In the genomic region with DNA sequence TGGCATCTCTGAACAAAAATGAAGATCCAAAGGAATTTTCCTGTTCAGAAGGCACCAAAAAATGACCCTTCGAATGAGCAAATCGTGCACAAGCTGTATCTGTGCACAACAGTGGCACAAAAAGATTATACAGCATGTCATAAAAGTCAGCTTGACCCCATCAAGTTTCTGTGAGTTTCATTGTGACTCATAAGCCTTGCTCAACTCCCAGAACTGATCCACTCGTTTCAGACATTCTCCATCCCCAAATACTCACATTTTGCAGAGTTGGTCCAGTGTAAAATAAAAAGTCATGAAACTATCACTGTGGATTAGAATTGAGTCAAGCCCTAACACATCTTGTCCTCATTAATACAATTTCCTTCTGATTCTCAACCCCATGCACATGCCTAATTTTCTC, we compare ENCODE assay signal across 17 cellular contexts.
DNase-seq lines count a peak whose midpoint lies in the region; ATAC-seq and TF ChIP-seq lines count a peak whose summit lies in the region.
"Had no signal": no experiment of that assay in that cellular context is flagged by ENCODE, and none has a peak within 500 bp of the region (broad histone marks: within the 10 kb centered on the region; RNA-seq: fewer than 3 reads in every experiment).

No MANE protein-coding gene starts in this region.

- no peak overlapping the region for H3K4me2 ChIP-seq in fibroblast of lung (ENCODE audit: extremely low read depth, insufficient read depth, low read length)

- H3K27ac ChIP-seq in fibroblast of lung (ENCODE audit: insufficient read depth, low read length) (no peak overlapping the region), esophagus muscularis mucosa (replicated peaks in 1 of 4) (no peak overlapping the region)
- H3K27ac ChIP-seq: RWPE1, SJCRH30 had no signal

- no peaks in the 10 kb centered on the region for H4K20me1 ChIP-seq in fibroblast of lung (ENCODE audit: control insufficient read depth, extremely low read depth, insufficient read depth, low read length)

- no peak overlapping the region for H3K9ac ChIP-seq in fibroblast of lung (ENCODE audit: insufficient read depth, low read length)

- no peak overlapping the region for H3K4me3 Mint-ChIP-seq in activated CD8-positive, alpha-beta T cell treated with anti-CD3 and anti-CD28 coated beads for 36 hours
- H3K4me3 Mint-ChIP-seq: H9 had no signal

- no peak overlapping the region for H2AFZ ChIP-seq in fibroblast of lung (ENCODE audit: low read length)

- 81% methylated on average over 3 of the region's 3 CpGs for WGBS in esophagus muscularis mucosa

- intact Hi-C loops in activated CD8-positive, alpha-beta T cell treated with anti-CD3 and anti-CD28 coated beads for 36 hours (cut with micrococcal nuclease): no loop called here
- intact Hi-C loops in esophagus muscularis mucosa (cut with DNase I): no loop called here

- TF ChIP-seq EP300 in esophagus muscularis mucosa (IDR thresholded peaks at IDR 0.05): no peak

- TF ChIP-seq CTCF in fibroblast of lung (conservative IDR thresholded peaks at IDR 0.05 in 1 of 2, IDR thresholded peaks at IDR 0.05 in 1 of 2; ENCODE audit: low read depth in 1 of 2, low read length in 2 of 2) (no peak), esophagus muscularis mucosa (IDR thresholded peaks at IDR 0.05) (no peak)
- no peak for TF ChIP-seq CTCF in activated CD8-positive, alpha-beta T cell treated with anti-CD3 and anti-CD28 coated beads for 36 hours (IDR thresholded peaks at IDR 0.05)

- H3K36me3 ChIP-seq in fibroblast of lung (ENCODE audit: control insufficient read depth, insufficient read depth, low read length): no peaks in the 10 kb centered on the region
- no peaks in the 10 kb centered on the region for H3K36me3 ChIP-seq in esophagus muscularis mucosa
- H3K36me3 ChIP-seq: SJCRH30 had no signal

- POLR2A ChIA-PET in HEK293T (lab: Yijun Ruan, JAX): no interaction called here
- POLR2A ChIA-PET in activated CD8-positive, alpha-beta T cell treated with anti-CD3 and anti-CD28 coated beads for 36 hours (lab: Charles Lee): no interaction called here

- CTCF ChIA-PET in HEK293T (lab: Yijun Ruan, JAX): no interaction called here
- CTCF ChIA-PET in activated CD8-positive, alpha-beta T cell treated with anti-CD3 and anti-CD28 coated beads for 36 hours (lab: Charles Lee): no interaction called here

- H3K27me3 ChIP-seq in fibroblast of lung (ENCODE audit: control insufficient read depth, insufficient read depth, low read length): no peaks in the 10 kb centered on the region
- H3K27me3 ChIP-seq in esophagus muscularis mucosa: no peaks in the 10 kb centered on the region
- H3K27me3 ChIP-seq: SJCRH30 had no signal

- H3K36me3 Mint-ChIP-seq in activated CD8-positive, alpha-beta T cell treated with anti-CD3 and anti-CD28 coated beads for 36 hours (ENCODE audit: low read depth): no peaks in the 10 kb centered on the region

- H3K9me3 Mint-ChIP-seq in activated CD8-positive, alpha-beta T cell treated with anti-CD3 and anti-CD28 coated beads for 36 hours: no peaks in the 10 kb centered on the region
- H3K9me3 Mint-ChIP-seq: H9 had no signal

- no peak for TF ChIP-seq POLR2A in esophagus muscularis mucosa (IDR thresholded peaks at IDR 0.05; ENCODE audit: low read depth)

- H3K4me1 ChIP-seq in fibroblast of lung (ENCODE audit: control insufficient read depth, extremely low read depth, insufficient read depth, low read length): no peaks in the 10 kb centered on the region
- H3K4me1 ChIP-seq in esophagus muscularis mucosa: peaks cover 0 to 10% (median 4%) of the 10 kb centered on the region in 4 donors
- H3K4me1 ChIP-seq: SJCRH30 had no signal

- H3K79me2 ChIP-seq in fibroblast of lung (ENCODE audit: control insufficient read depth, insufficient read depth, low read length): no peaks in the 10 kb centered on the region

- H3K9me3 ChIP-seq in fibroblast of lung (ENCODE audit: control insufficient read depth, insufficient read depth, low read depth, low read length): no peaks in the 10 kb centered on the region
- H3K9me3 ChIP-seq in esophagus muscularis mucosa: no peaks in the 10 kb centered on the region
- H3K9me3 ChIP-seq: SJCRH30 had no signal

- ATAC-seq in HG03139 (IDR thresholded peaks at IDR 0.05; ENCODE audit: unreplicated experiment): no peak
- ATAC-seq in activated CD8-positive, alpha-beta T cell treated with anti-CD3 and anti-CD28 coated beads for 36 hours: no peak

- H3K4me3 ChIP-seq in fibroblast of lung (replicated peaks in 1 of 4; ENCODE audit: control extremely low read depth in 1 of 4, insufficient read depth in 1 of 4, low read depth in 3 of 4, low read length in 4 of 4) (no peak overlapping the region), skeletal muscle cell (ENCODE audit: low read depth, low read length) (no peak overlapping the region), esophagus muscularis mucosa (no peak overlapping the region)
- H3K4me3 ChIP-seq: SJCRH30 had no signal

- DNase-seq in HEK293T (ENCODE audit: extremely low spot score) (no peak), RKO (ENCODE audit: low spot score) (peak; percentile 4), fibroblast of lung (ENCODE audit: low read depth in 2 of 2) (peak; percentile 8 to 85), skeletal muscle cell (ENCODE audit: low read depth) (peak; percentile 47), esophagus muscularis mucosa (ENCODE audit: extremely low spot score) (no peak)
- no peak for DNase-seq in activated CD4-positive, CD25-positive, alpha-beta regulatory T cell (lab: John Stamatoyannopoulos, UW)
- no peak for DNase-seq in activated CD8-positive, alpha-beta T cell treated with anti-CD3 and anti-CD28 coated beads for 36 hours
- DNase-seq: C1 segment of cervical spinal cord, DMS 273 treated with DMSO at 0.1 percent for 48 hours, H9, NCI-H1092, NCI-H1694, NCI-H446, NCI-H82, SJCRH30 had no signal

- no peaks in the 10 kb centered on the region for H3K4me1 Mint-ChIP-seq in activated CD8-positive, alpha-beta T cell treated with anti-CD3 and anti-CD28 coated beads for 36 hours (ENCODE audit: low read depth)
- H3K4me1 Mint-ChIP-seq: H9 had no signal

- peaks cover 5% of the 10 kb centered on the region for H3K27me3 Mint-ChIP-seq in activated CD8-positive, alpha-beta T cell treated with anti-CD3 and anti-CD28 coated beads for 36 hours

- no peak overlapping the region for H3K27ac Mint-ChIP-seq in activated CD8-positive, alpha-beta T cell treated with anti-CD3 and anti-CD28 coated beads for 36 hours
- H3K27ac Mint-ChIP-seq: H9 had no signal

TF ChIP-seq in HEK293T, 16 proteins besides CTCF, POLR2A, EP300 and RAD21:
- TF ChIP-seq FOXM1 (IDR thresholded peaks at IDR 0.05; ENCODE audit: borderline replicate concordance): no peak
- TF ChIP-seq, protein P1, sequence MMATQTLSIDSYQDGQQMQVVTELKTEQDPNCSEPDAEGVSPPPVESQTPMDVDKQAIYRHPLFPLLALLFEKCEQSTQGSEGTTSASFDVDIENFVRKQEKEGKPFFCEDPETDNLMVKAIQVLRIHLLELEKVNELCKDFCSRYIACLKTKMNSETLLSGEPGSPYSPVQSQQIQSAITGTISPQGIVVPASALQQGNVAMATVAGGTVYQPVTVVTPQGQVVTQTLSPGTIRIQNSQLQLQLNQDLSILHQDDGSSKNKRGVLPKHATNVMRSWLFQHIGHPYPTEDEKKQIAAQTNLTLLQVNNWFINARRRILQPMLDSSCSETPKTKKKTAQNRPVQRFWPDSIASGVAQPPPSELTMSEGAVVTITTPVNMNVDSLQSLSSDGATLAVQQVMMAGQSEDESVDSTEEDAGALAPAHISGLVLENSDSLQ (IDR thresholded peaks at IDR 0.05): peak; percentile 22; the same call in 1 of the 2 replicates
TF ChIP-seq in HEK293T: peak in this region for 1.

Comparison
In these comparisons a context has a peak if more than half of its experiments do, and no peak if none do; other contexts are left out.
1. DNase-seq: peak in RKO (single experiment), fibroblast of lung (2 of 2) and skeletal muscle cell (single experiment); none in HEK293T (single experiment), activated CD4-positive, CD25-positive, alpha-beta regulatory T cell (0 of 4), activated CD8-positive, alpha-beta T cell treated with anti-CD3 and anti-CD28 coated beads for 36 hours (single experiment) and esophagus muscularis mucosa (single experiment).